7 cellular contexts compared by ENCODE assay signal in genomic region chr11:61935861-61936260, GRCh38. TPM values are rescaled to one million over a fixed set of nuclear protein-coding genes. Genes with fewer than 3 reads are reported as not detected.
"Had no signal": no experiment of that assay in that cellular context is flagged by ENCODE, and none has a peak within 500 bp of the region (broad histone marks: within the 10 kb centered on the region; RNA-seq: fewer than 3 reads in every experiment).

No MANE protein-coding gene starts in this region.

- ATAC-seq: GM12878 had no signal

- DNase-seq: GDM1, GF-D8 had no signal

- H3K4me3 ChIP-seq: GM12878 had no signal

- FAIRE-seq: GM12878, GM12891, GM12892, GM18507, GM19239 had no signal

RNA-seq across cellular contexts. Expression of gene RAB3IL1, which starts 18.5 kb away (rescaled TPM):
- total RNA-seq: GM12878 had no signal
